Comparison of ENCODE assay signal across 10 cellular contexts in the genomic region with DNA sequence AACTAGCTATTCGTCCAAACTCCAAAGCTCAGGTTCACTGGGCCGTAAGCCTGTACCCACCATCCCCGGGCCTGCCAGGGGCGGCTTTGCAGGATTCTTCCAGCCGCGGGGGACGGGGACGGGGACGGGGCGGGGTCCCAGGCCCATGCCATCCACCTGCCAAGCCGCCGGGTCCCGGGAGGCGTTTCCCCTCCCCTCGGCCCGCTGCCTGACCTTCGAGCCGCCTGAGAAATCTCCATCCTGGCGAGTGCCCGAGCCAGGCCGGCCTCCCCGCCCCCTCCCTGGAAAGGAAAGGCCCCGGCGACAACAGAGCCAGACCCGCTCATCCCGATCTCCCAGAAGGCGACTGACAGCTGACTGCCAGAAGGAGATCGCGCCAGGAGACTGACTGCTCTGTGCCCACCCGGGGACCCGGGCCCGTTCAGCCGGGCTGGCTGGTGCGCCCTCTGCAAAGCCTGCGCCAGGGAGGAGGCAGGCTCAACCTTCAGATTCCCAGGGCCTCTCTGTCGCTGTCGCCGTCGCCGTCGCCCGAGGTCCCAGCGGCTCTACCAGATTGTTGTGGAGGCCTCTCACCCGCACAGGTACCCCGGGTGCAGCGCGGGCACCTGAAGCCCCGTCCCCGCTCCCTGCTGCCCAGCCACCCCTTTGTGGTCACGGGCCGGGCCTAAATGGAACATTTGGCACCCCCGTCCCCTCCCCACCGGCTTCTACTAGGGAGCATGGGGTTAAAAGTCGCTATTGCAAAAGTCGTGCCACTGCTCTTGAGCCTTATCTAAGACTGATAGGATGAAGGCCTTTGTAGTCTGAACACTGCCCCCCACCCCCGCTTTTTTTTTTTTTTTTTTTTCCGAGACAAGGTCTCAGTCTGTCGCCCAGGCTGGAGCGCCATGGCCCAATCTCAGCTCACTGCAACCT. TPM values are rescaled to one million over a fixed set of nuclear protein-coding genes. Genes with fewer than 3 reads are reported as not detected.
DNase-seq lines count a peak whose midpoint lies in the region; ATAC-seq and TF ChIP-seq lines count a peak whose summit lies in the region.
"Had no signal": no experiment of that assay in that cellular context is flagged by ENCODE, and none has a peak within 500 bp of the region (broad histone marks: within the 10 kb centered on the region; RNA-seq: fewer than 3 reads in every experiment).

RGN (plus strand) TSS at position 315 of the 915 bp plus-strand sequence. CDS start 2,702 bp downstream, outside the sequence.

- no peaks in the 10 kb centered on the region for H3K4me1 ChIP-seq in duodenal mucosa (ENCODE audit: control insufficient read depth in 1 of 2, insufficient read depth in 2 of 2, low read length in 2 of 2)
- no peaks in the 10 kb centered on the region for H3K4me1 ChIP-seq in sigmoid colon
- H3K4me1 ChIP-seq in CD4-positive, alpha-beta memory T cell (ENCODE audit: insufficient read depth, low read length), result no peaks in the 10 kb centered on the region

- CTCF ChIA-PET in CD4-positive, alpha-beta memory T cell (lab: Charles Lee; ENCODE audit: partially characterized antibody), result interaction anchor here (0.6 kb wide), 1 partner anchor 796 kb away, joined by 5 read pairs; no protein-coding TSS in a partner anchor

- POLR2A ChIA-PET in CD4-positive, alpha-beta memory T cell (lab: Charles Lee; ENCODE audit: partially characterized antibody), result no interaction called here

- in situ Hi-C loops in G401 (cut with HindIII; ENCODE audit: low sequenced_read_pairs), result no loop called here

- no peaks in the 10 kb centered on the region for H3K4me1 Mint-ChIP-seq in CD4-positive, alpha-beta memory T cell

- H3K4me3 Mint-ChIP-seq in CD4-positive, alpha-beta memory T cell, result no peak within 1 kb of the TSS

- no peak for TF ChIP-seq CTCF in sigmoid colon (IDR thresholded peaks at IDR 0.05)

- no peaks in the 10 kb centered on the region for H3K36me3 ChIP-seq in duodenal mucosa (ENCODE audit: control insufficient read depth in 1 of 2, insufficient read depth in 2 of 2, low read length in 2 of 2)
- no peaks in the 10 kb centered on the region for H3K36me3 ChIP-seq in sigmoid colon
- H3K36me3 ChIP-seq in CD4-positive, alpha-beta memory T cell (ENCODE audit: insufficient read depth, low read length), result no peaks in the 10 kb centered on the region

- no peaks in the 10 kb centered on the region for H3K27me3 ChIP-seq in duodenal mucosa (ENCODE audit: control insufficient read depth in 1 of 2, insufficient read depth in 2 of 2, low read length in 2 of 2)
- H3K27me3 ChIP-seq in sigmoid colon, result peaks cover 0 to 2% (median 0%) of the 10 kb centered on the region in 3 donors
- H3K27me3 ChIP-seq in CD4-positive, alpha-beta memory T cell (ENCODE audit: insufficient read depth, low read length), result no peaks in the 10 kb centered on the region

- no peak for TF ChIP-seq EP300 in sigmoid colon (IDR thresholded peaks at IDR 0.05)

- WGBS in sigmoid colon, 2 donors, result 29 to 59% methylated on average over 59 of the region's 59 CpGs

- H3K9me3 Mint-ChIP-seq in CD4-positive, alpha-beta memory T cell, result no peaks in the 10 kb centered on the region

- ATAC-seq in HG03095 (IDR thresholded peaks at IDR 0.05; ENCODE audit: unreplicated experiment), result no peak

- no peaks in the 10 kb centered on the region for H3K27me3 Mint-ChIP-seq in CD4-positive, alpha-beta memory T cell

- intact Hi-C loops in sigmoid colon (cut with DNase I), result no loop called here
- intact Hi-C loops in CD4-positive, alpha-beta memory T cell (cut with micrococcal nuclease), result no loop called here

- H3K4me3 ChIP-seq in duodenal mucosa (ENCODE audit: low read depth in 1 of 2, low read length in 2 of 2), result peak within 1 kb of the TSS; percentile 40 to 51
- peak within 1 kb of the TSS; percentile 14 to 48 (median 44) for H3K4me3 ChIP-seq in sigmoid colon
- no peak within 1 kb of the TSS for H3K4me3 ChIP-seq in CD4-positive, alpha-beta memory T cell (ENCODE audit: low read length in 2 of 2)

- H3K9me3 ChIP-seq in duodenal mucosa (ENCODE audit: control insufficient read depth in 1 of 2, low read length in 2 of 2) (no peaks in the 10 kb centered on the region), sigmoid colon (no peaks in the 10 kb centered on the region)
- H3K9me3 ChIP-seq in CD4-positive, alpha-beta memory T cell (ENCODE audit: control insufficient read depth in 1 of 2, low read length in 2 of 2), result no peaks in the 10 kb centered on the region

- H3K27ac Mint-ChIP-seq in CD4-positive, alpha-beta memory T cell, result no peak within 1 kb of the TSS

- H3K36me3 Mint-ChIP-seq in CD4-positive, alpha-beta memory T cell, result no peaks in the 10 kb centered on the region

- no peak for TF ChIP-seq POLR2A in sigmoid colon (IDR thresholded peaks at IDR 0.05)

- H3K27ac ChIP-seq in duodenal mucosa (ENCODE audit: low read depth, low read length) (no peak within 1 kb of the TSS), sigmoid colon (peak within 1 kb of the TSS; percentile 56 to 64 (median 56))
- H3K27ac ChIP-seq in CD4-positive, alpha-beta memory T cell (ENCODE audit: low read depth, low read length), result no peak within 1 kb of the TSS

- DNase-seq in G401 (ENCODE audit: low spot score), result peak; percentile 44
- DNase-seq in iPS-NIHi11 (ENCODE audit: low spot score), result peak; percentile 25
- no peak for DNase-seq in sigmoid colon
- no peak for DNase-seq in NCI-H345 treated with DMSO at 0.1 percent for 48 hours (lab: John Stamatoyannopoulos, UW; ENCODE audit: unreplicated experiment)
- DNase-seq in mesenteric fat pad (ENCODE audit: low spot score), result no peak
- no peak for DNase-seq in CD4-positive, alpha-beta memory T cell
- DNase-seq: activated gamma-delta T cell had no signal

- no peak within 1 kb of the TSS for H3K9ac ChIP-seq in duodenal mucosa (ENCODE audit: low read depth in 1 of 2, low read length in 2 of 2)

RNA-seq across cellular contexts. Expression of gene RGN, which starts in this region (rescaled TPM):
- total RNA-seq in G401 (2014; rRNA removed; shearing (Covaris generic)), result not detected in 2 replicates
- total RNA-seq in sigmoid colon (10 to 100 TPM in 2 of 4 donors, 1 to 10 TPM in 2; 5.3 to 12.2 (median 9.1) TPM), mesenteric fat pad (4.6 TPM)
- polyA plus RNA-seq in sigmoid colon, result under 1 TPM in 2 of 3 donors, not detected in 1; 0.42 to 0.60 TPM
- total RNA-seq in CD4-positive, alpha-beta memory T cell, result not detected
- not detected for polyA plus RNA-seq in CD4-positive, alpha-beta memory T cell
- total RNA-seq: osteocyte had no signal

Comparison
In these comparisons a context has a peak if more than half of its experiments do, and no peak if none do; other contexts are left out.
1. Peak in DNase-seq in G401; RNA of the gene not detected or under 1 TPM.
2. H3K27ac ChIP-seq: peak in sigmoid colon (4 of 4); none in duodenal mucosa (single experiment) and CD4-positive, alpha-beta memory T cell (single experiment).
3. H3K4me3 ChIP-seq: peak in duodenal mucosa (2 of 2) and sigmoid colon (4 of 4); none in CD4-positive, alpha-beta memory T cell (0 of 2).